ENCODE assay signal across 21 cellular contexts in the genomic region with DNA sequence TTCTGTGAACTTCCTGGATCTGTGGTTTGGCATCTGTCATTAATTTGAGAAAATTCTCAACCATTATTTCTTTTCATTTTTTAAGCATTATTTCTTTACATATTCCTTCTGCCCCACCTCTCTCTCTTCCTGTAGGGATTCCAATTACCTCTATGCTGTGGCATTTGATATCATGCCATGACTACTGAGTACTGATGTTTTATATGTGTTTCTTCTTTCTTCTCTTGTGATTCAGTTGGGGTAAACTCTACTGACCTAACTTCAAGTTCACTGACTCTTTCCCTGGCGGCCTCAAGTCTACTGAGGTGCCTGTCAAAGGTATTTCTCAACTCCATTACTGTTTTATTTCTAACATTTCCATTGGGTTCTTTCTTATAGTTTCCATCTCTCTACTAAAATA. TPM values are rescaled to one million over a fixed set of nuclear protein-coding genes. Genes with fewer than 3 reads are reported as not detected.
DNase-seq lines count a peak whose midpoint lies in the region; ATAC-seq, FAIRE-seq and TF ChIP-seq lines count a peak whose summit lies in the region.
"Had no signal": no experiment of that assay in that cellular context is flagged by ENCODE, and none has a peak within 500 bp of the region (broad histone marks: within the 10 kb centered on the region; RNA-seq: fewer than 3 reads in every experiment).

No MANE protein-coding gene starts in this region.

- no peak for FAIRE-seq in bronchial epithelial cell (lab: Jason Lieb, UNC)
- FAIRE-seq: A549, D721Med, HTR-8/SVneo had no signal

- H3K27ac ChIP-seq in PC-3 (ENCODE audit: low read length) (no peak overlapping the region), foreskin keratinocyte (no peak overlapping the region)
- H3K27ac ChIP-seq: A549, KMS-11 had no signal

- no peak overlapping the region for H3K4me2 ChIP-seq in PC-3 (ENCODE audit: low read length)
- H3K4me2 ChIP-seq: A549, KMS-11 had no signal

- no peak overlapping the region for H3K9ac ChIP-seq in PC-3 (ENCODE audit: low read length)
- H3K9ac ChIP-seq: KMS-11 had no signal

- no peaks in the 10 kb centered on the region for H3K9me2 ChIP-seq in PC-3 (replicated peaks; ENCODE audit: low read length)

- ATAC-seq in PC-3: peak; percentile 82
- ATAC-seq in foreskin keratinocyte: peak; percentile 15
- no peak for ATAC-seq in HG02610 (IDR thresholded peaks at IDR 0.05; ENCODE audit: unreplicated experiment)
- ATAC-seq in GM19397 (IDR thresholded peaks at IDR 0.05; ENCODE audit: unreplicated experiment): no peak
- ATAC-seq: A549 had no signal

- BruUV-seq in PC-3 (replicated peaks; lab: Mats Ljungman, UMichigan): no TSS peak

- H2AFZ ChIP-seq in PC-3 (ENCODE audit: low read length): no peak overlapping the region

- CTCF ChIA-PET in PC-3 (lab: Charles Lee): no interaction called here

- no peaks in the 10 kb centered on the region for H3K9me3 ChIP-seq in PC-3 (ENCODE audit: low read length)
- H3K9me3 ChIP-seq: BE2C had no signal

- H3K36me3 ChIP-seq in PC-3 (ENCODE audit: low read depth, low read length) (peaks cover 9% of the 10 kb centered on the region), bronchial epithelial cell (ENCODE audit: control insufficient read depth, insufficient read depth, low read length) (peaks cover 8% of the 10 kb centered on the region)
- H3K36me3 ChIP-seq: BE2C had no signal

- no peaks in the 10 kb centered on the region for H4K20me1 ChIP-seq in PC-3 (ENCODE audit: low read length)

- H3K79me2 ChIP-seq in PC-3 (ENCODE audit: low read length): no peaks in the 10 kb centered on the region

- POLR2A ChIA-PET in PC-3 (lab: Charles Lee; ENCODE audit: unreplicated experiment): no interaction called here

- H3K27me3 ChIP-seq in PC-3 (ENCODE audit: low read length): no peaks in the 10 kb centered on the region
- no peaks in the 10 kb centered on the region for H3K27me3 ChIP-seq in bronchial epithelial cell (ENCODE audit: control insufficient read depth, insufficient read depth, low read length)
- no peaks in the 10 kb centered on the region for H3K27me3 ChIP-seq in foreskin keratinocyte
- H3K27me3 ChIP-seq: BE2C had no signal

- intact Hi-C loops in PC-3 (cut with micrococcal nuclease): no loop called here

- no peaks in the 10 kb centered on the region for H3K4me1 ChIP-seq in PC-3 (ENCODE audit: insufficient read depth, low read length)
- H3K4me1 ChIP-seq in foreskin keratinocyte: peaks cover 6% of the 10 kb centered on the region
- H3K4me1 ChIP-seq: A549, BE2C had no signal

- H3K4me3 ChIP-seq in PC-3 (ENCODE audit: low read length) (no peak overlapping the region), bronchial epithelial cell (ENCODE audit: low read depth, low read length) (no peak overlapping the region)
- H3K4me3 ChIP-seq: A549 had no signal

- DNase-seq in EL (peak; percentile 35), PC-3 (peak; percentile 13), bronchial epithelial cell (ENCODE audit: low read depth) (peak; percentile 67), foreskin keratinocyte (peak; percentile 55 to 76), NCI-H2029 treated with DMSO at 0.1 percent for 48 hours (lab: John Stamatoyannopoulos, UW) (no peak)
- DNase-seq: BE2C, DMS53, GOT3, HCEC 1CT, MV-4-11, NCI-H2107, NCI-H345, NCI-H774, SHP77 had no signal

- H3F3A ChIP-seq in PC-3 (ENCODE audit: low read length, unreplicated experiment): no peaks in the 10 kb centered on the region

- TF ChIP-seq CTCF in PC-3 (conservative IDR thresholded peaks at IDR 0.05; ENCODE audit: low read depth, low read length) (no peak), bronchial epithelial cell (IDR thresholded peaks at IDR 0.05; ENCODE audit: insufficient read depth, low read length, severe bottlenecking) (no peak), foreskin keratinocyte (conservative IDR thresholded peaks at IDR 0.05) (no peak)

RNA-seq across cellular contexts. Expression of gene ANKS6, which starts 32.0 kb away (rescaled TPM):
- total RNA-seq in PC-3 (2014; rRNA removed): 27.7 and 39.7 TPM in 2 replicates
- 20.1 and 32.1 TPM in 2 replicates for total RNA-seq in bronchial epithelial cell
- 17.0 and 17.5 TPM in 2 replicates for total RNA-seq in foreskin keratinocyte
- polyA plus RNA-seq in foreskin keratinocyte: 15.3 and 17.7 TPM in 2 replicates

RNA-seq across cellular contexts. Expression of gene GALNT12, which starts 43.1 kb away (rescaled TPM):
- total RNA-seq in PC-3 (2014; rRNA removed) (14.8 and 24.8 TPM in 2 replicates), bronchial epithelial cell (1.0 and 2.6 TPM in 2 replicates), foreskin keratinocyte (0.34 and 0.81 TPM in 2 replicates)
- 0.19 and 0.48 TPM in 2 replicates for polyA plus RNA-seq in foreskin keratinocyte

RNA-seq across cellular contexts. Expression of gene GABBR2, which starts 55.6 kb away (rescaled TPM):
- 0.44 and 1.7 TPM in 2 replicates for total RNA-seq in PC-3 (2014; rRNA removed)
- total RNA-seq in bronchial epithelial cell: not detected in 2 replicates
- not detected in 2 replicates for total RNA-seq in foreskin keratinocyte
- polyA plus RNA-seq in foreskin keratinocyte: not detected in 2 replicates
- total RNA-seq: RPMI7951 had no signal

Comparison
In these comparisons a context has a peak if more than half of its experiments do, and no peak if none do; other contexts are left out.
1. ATAC-seq: peak in PC-3 (single experiment) and foreskin keratinocyte (single experiment); none in HG02610 (single experiment) and GM19397 (single experiment).